In the genomic region with DNA sequence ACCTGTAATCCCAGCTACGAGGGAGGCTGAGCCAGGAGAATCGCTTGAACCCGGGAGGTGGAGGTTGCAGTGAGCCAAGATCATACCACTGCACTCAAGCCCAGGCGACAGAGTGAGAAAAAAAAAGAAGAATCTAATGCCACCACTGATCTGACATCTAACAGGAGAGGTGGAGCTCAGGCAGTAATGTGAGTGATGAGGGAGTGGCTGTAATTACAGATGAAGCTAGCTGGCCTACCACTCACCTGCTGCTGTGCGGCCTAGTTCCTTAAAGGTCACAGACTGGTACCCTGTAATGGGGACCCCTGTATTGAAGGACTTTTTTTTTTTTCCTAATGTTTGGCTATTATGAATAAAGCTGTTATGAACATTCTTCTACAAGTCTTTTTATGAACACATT, we compare ENCODE assay signal across 36 cellular contexts.
"Had no signal": no experiment of that assay in that cellular context is flagged by ENCODE, and none has a peak within 500 bp of the region (broad histone marks: within the 10 kb centered on the region; RNA-seq: fewer than 3 reads in every experiment).

No MANE protein-coding gene starts in this region.

- H3K36me3 ChIP-seq: MG63 had no signal

- H3K27me3 ChIP-seq: MG63 had no signal

- DNase-seq: Karpas-422, Kasumi-1, MG63, MM.1S, MV-4-11, NCI-H1048, NCI-H1092, NCI-H1092 treated with DMSO at 0.1 percent for 48 hours, NCI-H1105, NCI-H1105 treated with DMSO at 0.1 percent for 48 hours, NCI-H1417, NCI-H1417 treated with DMSO at 0.1 percent for 48 hours, NCI-H1436, NCI-H1436 treated with DMSO at 0.1 percent for 48 hours, NCI-H146, NCI-H1694, NCI-H1694 treated with DMSO at 0.1 percent for 48 hours, NCI-H187, NCI-H187 treated with DMSO at 0.1 percent for 48 hours, NCI-H1930, NCI-H2029, NCI-H2029 treated with DMSO at 0.1 percent for 48 hours, NCI-H2081, NCI-H2081 treated with DMSO at 0.1 percent for 48 hours, NCI-H2107, NCI-H2171, NCI-H2171 treated with DMSO at 0.1 percent for 48 hours, NCI-H2227 treated with DMSO at 0.1 percent for 48 hours, NCI-H226, NCI-H345, NCI-H446, NCI-H446 treated with DMSO at 0.1 percent for 48 hours, NCI-H510A, NCI-H510A treated with DMSO at 0.1 percent for 48 hours, NCI-H524 had no signal

- H3K4me3 ChIP-seq: MG63 had no signal

- H3K9me3 ChIP-seq: MG63 had no signal

- H3K27ac ChIP-seq: KMS-11 had no signal
